ENCODE assay signal across 1 cellular context in the genomic region with DNA sequence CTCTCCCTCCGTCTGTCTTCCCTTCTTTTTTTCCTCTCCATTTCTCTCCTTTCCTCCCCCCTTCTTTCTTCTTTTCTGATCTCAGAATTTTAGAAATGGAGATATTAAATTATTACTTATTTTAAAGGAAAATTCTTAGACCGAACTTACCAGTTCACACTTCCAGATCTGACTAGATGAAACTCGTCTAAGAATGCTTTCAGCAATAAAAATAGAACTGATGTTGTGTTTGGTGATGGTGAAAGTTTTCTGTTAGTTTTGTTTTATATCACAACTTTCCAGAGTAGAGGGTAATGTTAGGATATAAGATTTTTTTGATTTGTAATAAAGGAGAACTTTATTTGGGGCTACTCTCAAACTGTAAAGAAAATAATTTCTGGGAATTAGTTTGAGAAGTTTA.
TF ChIP-seq lines count a peak whose summit lies in the region.

No MANE protein-coding gene starts in this region.

TF ChIP-seq in GM12878, 131 proteins besides CTCF, POLR2A, EP300 and RAD21 (continued from another document):
- TF ChIP-seq, protein P1, sequence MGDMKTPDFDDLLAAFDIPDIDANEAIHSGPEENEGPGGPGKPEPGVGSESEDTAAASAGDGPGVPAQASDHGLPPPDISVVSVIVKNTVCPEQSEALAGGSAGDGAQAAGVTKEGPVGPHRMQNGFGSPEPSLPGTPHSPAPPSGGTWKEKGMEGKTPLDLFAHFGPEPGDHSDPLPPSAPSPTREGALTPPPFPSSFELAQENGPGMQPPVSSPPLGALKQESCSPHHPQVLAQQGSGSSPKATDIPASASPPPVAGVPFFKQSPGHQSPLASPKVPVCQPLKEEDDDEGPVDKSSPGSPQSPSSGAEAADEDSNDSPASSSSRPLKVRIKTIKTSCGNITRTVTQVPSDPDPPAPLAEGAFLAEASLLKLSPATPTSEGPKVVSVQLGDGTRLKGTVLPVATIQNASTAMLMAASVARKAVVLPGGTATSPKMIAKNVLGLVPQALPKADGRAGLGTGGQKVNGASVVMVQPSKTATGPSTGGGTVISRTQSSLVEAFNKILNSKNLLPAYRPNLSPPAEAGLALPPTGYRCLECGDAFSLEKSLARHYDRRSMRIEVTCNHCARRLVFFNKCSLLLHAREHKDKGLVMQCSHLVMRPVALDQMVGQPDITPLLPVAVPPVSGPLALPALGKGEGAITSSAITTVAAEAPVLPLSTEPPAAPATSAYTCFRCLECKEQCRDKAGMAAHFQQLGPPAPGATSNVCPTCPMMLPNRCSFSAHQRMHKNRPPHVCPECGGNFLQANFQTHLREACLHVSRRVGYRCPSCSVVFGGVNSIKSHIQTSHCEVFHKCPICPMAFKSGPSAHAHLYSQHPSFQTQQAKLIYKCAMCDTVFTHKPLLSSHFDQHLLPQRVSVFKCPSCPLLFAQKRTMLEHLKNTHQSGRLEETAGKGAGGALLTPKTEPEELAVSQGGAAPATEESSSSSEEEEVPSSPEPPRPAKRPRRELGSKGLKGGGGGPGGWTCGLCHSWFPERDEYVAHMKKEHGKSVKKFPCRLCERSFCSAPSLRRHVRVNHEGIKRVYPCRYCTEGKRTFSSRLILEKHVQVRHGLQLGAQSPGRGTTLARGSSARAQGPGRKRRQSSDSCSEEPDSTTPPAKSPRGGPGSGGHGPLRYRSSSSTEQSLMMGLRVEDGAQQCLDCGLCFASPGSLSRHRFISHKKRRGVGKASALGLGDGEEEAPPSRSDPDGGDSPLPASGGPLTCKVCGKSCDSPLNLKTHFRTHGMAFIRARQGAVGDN (IDR thresholded peaks at IDR 0.05): no peak
- TF ChIP-seq ATF7 (IDR thresholded peaks at IDR 0.05; ENCODE audit: low read depth) (no peak), RELA (IDR thresholded peaks at IDR 0.05; ENCODE audit: borderline replicate concordance, partially characterized antibody) (no peak), RUNX3 (IDR thresholded peaks at IDR 0.05; ENCODE audit: low read length) (peak; percentile 10; the same call in 1 of the 2 replicates), SIX5 (IDR thresholded peaks at IDR 0.05; ENCODE audit: low read depth, low read length, severe bottlenecking) (no peak), GABPA (IDR thresholded peaks at IDR 0.05; ENCODE audit: low read depth) (no peak), PAX5 (IDR thresholded peaks at IDR 0.05; ENCODE audit: borderline replicate concordance, low read depth, low read length) (no peak), MTA3 (IDR thresholded peaks at IDR 0.05; ENCODE audit: borderline replicate concordance, low read length) (no peak), HDAC6 (IDR thresholded peaks at IDR 0.05; ENCODE audit: unreplicated experiment) (no peak), MEF2A (IDR thresholded peaks at IDR 0.05; ENCODE audit: insufficient read depth, low read depth, low read length) (peak; percentile 81), KDM1A (IDR thresholded peaks at IDR 0.05; ENCODE audit: borderline replicate concordance) (no peak), SREBF2 (IDR thresholded peaks at IDR 0.05; ENCODE audit: low read length) (no peak), SMAD5 (IDR thresholded peaks at IDR 0.05; ENCODE audit: low read depth) (no peak), HDAC2 (IDR thresholded peaks at IDR 0.05) (no peak), POU2F2 (IDR thresholded peaks at IDR 0.05; ENCODE audit: borderline replicate concordance, low read depth, low read length) (no peak), NFYA (IDR thresholded peaks at IDR 0.05; ENCODE audit: borderline replicate concordance, low read depth, low read length) (no peak)
- TF ChIP-seq, protein P2, sequence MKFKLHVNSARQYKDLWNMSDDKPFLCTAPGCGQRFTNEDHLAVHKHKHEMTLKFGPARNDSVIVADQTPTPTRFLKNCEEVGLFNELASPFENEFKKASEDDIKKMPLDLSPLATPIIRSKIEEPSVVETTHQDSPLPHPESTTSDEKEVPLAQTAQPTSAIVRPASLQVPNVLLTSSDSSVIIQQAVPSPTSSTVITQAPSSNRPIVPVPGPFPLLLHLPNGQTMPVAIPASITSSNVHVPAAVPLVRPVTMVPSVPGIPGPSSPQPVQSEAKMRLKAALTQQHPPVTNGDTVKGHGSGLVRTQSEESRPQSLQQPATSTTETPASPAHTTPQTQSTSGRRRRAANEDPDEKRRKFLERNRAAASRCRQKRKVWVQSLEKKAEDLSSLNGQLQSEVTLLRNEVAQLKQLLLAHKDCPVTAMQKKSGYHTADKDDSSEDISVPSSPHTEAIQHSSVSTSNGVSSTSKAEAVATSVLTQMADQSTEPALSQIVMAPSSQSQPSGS (IDR thresholded peaks at IDR 0.05; ENCODE audit: low read length): 0 out of 2 replicates have a peak, but pooled peaks have one; percentile 28
- TF ChIP-seq, protein P3, sequence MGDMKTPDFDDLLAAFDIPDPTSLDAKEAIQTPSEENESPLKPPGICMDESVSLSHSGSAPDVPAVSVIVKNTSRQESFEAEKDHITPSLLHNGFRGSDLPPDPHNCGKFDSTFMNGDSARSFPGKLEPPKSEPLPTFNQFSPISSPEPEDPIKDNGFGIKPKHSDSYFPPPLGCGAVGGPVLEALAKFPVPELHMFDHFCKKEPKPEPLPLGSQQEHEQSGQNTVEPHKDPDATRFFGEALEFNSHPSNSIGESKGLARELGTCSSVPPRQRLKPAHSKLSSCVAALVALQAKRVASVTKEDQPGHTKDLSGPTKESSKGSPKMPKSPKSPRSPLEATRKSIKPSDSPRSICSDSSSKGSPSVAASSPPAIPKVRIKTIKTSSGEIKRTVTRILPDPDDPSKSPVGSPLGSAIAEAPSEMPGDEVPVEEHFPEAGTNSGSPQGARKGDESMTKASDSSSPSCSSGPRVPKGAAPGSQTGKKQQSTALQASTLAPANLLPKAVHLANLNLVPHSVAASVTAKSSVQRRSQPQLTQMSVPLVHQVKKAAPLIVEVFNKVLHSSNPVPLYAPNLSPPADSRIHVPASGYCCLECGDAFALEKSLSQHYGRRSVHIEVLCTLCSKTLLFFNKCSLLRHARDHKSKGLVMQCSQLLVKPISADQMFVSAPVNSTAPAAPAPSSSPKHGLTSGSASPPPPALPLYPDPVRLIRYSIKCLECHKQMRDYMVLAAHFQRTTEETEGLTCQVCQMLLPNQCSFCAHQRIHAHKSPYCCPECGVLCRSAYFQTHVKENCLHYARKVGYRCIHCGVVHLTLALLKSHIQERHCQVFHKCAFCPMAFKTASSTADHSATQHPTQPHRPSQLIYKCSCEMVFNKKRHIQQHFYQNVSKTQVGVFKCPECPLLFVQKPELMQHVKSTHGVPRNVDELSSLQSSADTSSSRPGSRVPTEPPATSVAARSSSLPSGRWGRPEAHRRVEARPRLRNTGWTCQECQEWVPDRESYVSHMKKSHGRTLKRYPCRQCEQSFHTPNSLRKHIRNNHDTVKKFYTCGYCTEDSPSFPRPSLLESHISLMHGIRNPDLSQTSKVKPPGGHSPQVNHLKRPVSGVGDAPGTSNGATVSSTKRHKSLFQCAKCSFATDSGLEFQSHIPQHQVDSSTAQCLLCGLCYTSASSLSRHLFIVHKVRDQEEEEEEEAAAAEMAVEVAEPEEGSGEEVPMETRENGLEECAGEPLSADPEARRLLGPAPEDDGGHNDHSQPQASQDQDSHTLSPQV (IDR thresholded peaks at IDR 0.05): no peak
- TF ChIP-seq, protein P4, sequence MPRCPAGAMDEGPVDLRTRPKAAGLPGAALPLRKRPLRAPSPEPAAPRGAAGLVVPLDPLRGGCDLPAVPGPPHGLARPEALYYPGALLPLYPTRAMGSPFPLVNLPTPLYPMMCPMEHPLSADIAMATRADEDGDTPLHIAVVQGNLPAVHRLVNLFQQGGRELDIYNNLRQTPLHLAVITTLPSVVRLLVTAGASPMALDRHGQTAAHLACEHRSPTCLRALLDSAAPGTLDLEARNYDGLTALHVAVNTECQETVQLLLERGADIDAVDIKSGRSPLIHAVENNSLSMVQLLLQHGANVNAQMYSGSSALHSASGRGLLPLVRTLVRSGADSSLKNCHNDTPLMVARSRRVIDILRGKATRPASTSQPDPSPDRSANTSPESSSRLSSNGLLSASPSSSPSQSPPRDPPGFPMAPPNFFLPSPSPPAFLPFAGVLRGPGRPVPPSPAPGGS (IDR thresholded peaks at IDR 0.05; ENCODE audit: borderline replicate concordance, insufficient read depth, low read depth, low read length, poor library complexity, severe bottlenecking): no peak
- TF ChIP-seq, protein P5, sequence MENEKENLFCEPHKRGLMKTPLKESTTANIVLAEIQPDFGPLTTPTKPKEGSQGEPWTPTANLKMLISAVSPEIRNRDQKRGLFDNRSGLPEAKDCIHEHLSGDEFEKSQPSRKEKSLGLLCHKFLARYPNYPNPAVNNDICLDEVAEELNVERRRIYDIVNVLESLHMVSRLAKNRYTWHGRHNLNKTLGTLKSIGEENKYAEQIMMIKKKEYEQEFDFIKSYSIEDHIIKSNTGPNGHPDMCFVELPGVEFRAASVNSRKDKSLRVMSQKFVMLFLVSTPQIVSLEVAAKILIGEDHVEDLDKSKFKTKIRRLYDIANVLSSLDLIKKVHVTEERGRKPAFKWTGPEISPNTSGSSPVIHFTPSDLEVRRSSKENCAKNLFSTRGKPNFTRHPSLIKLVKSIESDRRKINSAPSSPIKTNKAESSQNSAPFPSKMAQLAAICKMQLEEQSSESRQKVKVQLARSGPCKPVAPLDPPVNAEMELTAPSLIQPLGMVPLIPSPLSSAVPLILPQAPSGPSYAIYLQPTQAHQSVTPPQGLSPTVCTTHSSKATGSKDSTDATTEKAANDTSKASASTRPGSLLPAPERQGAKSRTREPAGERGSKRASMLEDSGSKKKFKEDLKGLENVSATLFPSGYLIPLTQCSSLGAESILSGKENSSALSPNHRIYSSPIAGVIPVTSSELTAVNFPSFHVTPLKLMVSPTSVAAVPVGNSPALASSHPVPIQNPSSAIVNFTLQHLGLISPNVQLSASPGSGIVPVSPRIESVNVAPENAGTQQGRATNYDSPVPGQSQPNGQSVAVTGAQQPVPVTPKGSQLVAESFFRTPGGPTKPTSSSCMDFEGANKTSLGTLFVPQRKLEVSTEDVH (IDR thresholded peaks at IDR 0.05; ENCODE audit: low read depth, partially characterized antibody): no peak
